ENCODE assay signal across 17 cellular contexts in genomic region chr17:42363231-42363630, GRCh38. TPM values are rescaled to one million over a fixed set of nuclear protein-coding genes. Genes with fewer than 3 reads are reported as not detected.
A peak's percentile ranks its signal among the peaks of the same experiment; 100 is the strongest.
DNase-seq lines count a peak whose midpoint lies in the region; ATAC-seq and TF ChIP-seq lines count a peak whose summit lies in the region.
"Had no signal": no experiment of that assay in that cellular context is flagged by ENCODE, and none has a peak within 500 bp of the region (broad histone marks: within the 10 kb centered on the region; RNA-seq: fewer than 3 reads in every experiment).

No MANE protein-coding gene starts in this region.

- POLR2A ChIA-PET in MCF 10A (lab: Yijun Ruan, JAX): interaction anchor here (1.5 kb wide), 1 partner anchor 34 kb away, joined by 4 read pairs; no protein-coding TSS in a partner anchor

- TF ChIP-seq CTCF in MCF 10A (IDR thresholded peaks at IDR 0.05; ENCODE audit: unreplicated experiment): no peak
- TF ChIP-seq CTCF in breast epithelium (IDR thresholded peaks at IDR 0.05): no peak

- H3K27me3 Mint-ChIP-seq in MCF 10A (ENCODE audit: insufficient read depth, unreplicated experiment) (no peaks in the 10 kb centered on the region), naive B cell (no peaks in the 10 kb centered on the region)
- no peaks in the 10 kb centered on the region for H3K27me3 Mint-ChIP-seq in activated naive CD8-positive, alpha-beta T cell treated with anti-CD3 and anti-CD28 coated beads for 36 hours

- intact Hi-C loops in MCF 10A (cut with micrococcal nuclease) (no loop called here), breast epithelium (cut with DNase I; ENCODE audit: low total_unique reads) (no loop called here), aorta (cut with DNase I) (no loop called here)

- H3K4me3 Mint-ChIP-seq in MCF 10A (ENCODE audit: unreplicated experiment): no peak overlapping the region
- no peak overlapping the region for H3K4me3 Mint-ChIP-seq in activated naive CD8-positive, alpha-beta T cell treated with anti-CD3 and anti-CD28 coated beads for 36 hours
- H3K4me3 Mint-ChIP-seq in naive B cell: no peak overlapping the region

- 97 to 100% methylated on average over 1 of the region's 1 CpG for WGBS in aorta, 2 donors

- TF ChIP-seq POLR2A in breast epithelium (IDR thresholded peaks at IDR 0.05): no peak

- H3K9me3 Mint-ChIP-seq in MCF 10A (ENCODE audit: unreplicated experiment) (no peaks in the 10 kb centered on the region), naive B cell (no peaks in the 10 kb centered on the region)
- H3K9me3 Mint-ChIP-seq in activated naive CD8-positive, alpha-beta T cell treated with anti-CD3 and anti-CD28 coated beads for 36 hours: peaks cover 3% of the 10 kb centered on the region

- H3K4me1 Mint-ChIP-seq in MCF 10A (ENCODE audit: insufficient read depth, unreplicated experiment): peaks cover 49% of the 10 kb centered on the region
- H3K4me1 Mint-ChIP-seq in activated naive CD8-positive, alpha-beta T cell treated with anti-CD3 and anti-CD28 coated beads for 36 hours: peaks cover 76% of the 10 kb centered on the region
- H3K4me1 Mint-ChIP-seq in naive B cell: peaks cover 53 to 69% (median 62%) of the 10 kb centered on the region in 3 donors

- H3K36me3 Mint-ChIP-seq in MCF 10A (ENCODE audit: insufficient read depth, unreplicated experiment): peaks cover 38% of the 10 kb centered on the region
- H3K36me3 Mint-ChIP-seq in activated naive CD8-positive, alpha-beta T cell treated with anti-CD3 and anti-CD28 coated beads for 36 hours: peaks cover 66% of the 10 kb centered on the region
- H3K36me3 Mint-ChIP-seq in naive B cell: no peaks in the 10 kb centered on the region

- ATAC-seq in naive B cell (ENCODE audit: low read depth in 2 of 2) (peak in 1 of 2 donors; percentile 55), aorta (ENCODE audit: low FRiP score) (no peak), HG03432 (IDR thresholded peaks at IDR 0.05; ENCODE audit: unreplicated experiment) (no peak)
- ATAC-seq: mucosa of descending colon had no signal

- H3K9me3 ChIP-seq in breast epithelium (no peaks in the 10 kb centered on the region), aorta (ENCODE audit: control insufficient read depth, low read length) (no peaks in the 10 kb centered on the region)
- H3K9me3 ChIP-seq: mucosa of descending colon had no signal

- CTCF ChIA-PET in MCF 10A (lab: Yijun Ruan, JAX): no interaction called here

- H3K27ac Mint-ChIP-seq in MCF 10A (ENCODE audit: low read depth, unreplicated experiment) (peak overlapping the region; percentile 63), naive B cell (peak overlapping the region in 4 of 6 donors; percentile 37 to 71 (median 48))
- peak overlapping the region; percentile 81 for H3K27ac Mint-ChIP-seq in activated naive CD8-positive, alpha-beta T cell treated with anti-CD3 and anti-CD28 coated beads for 36 hours

- H3K4me3 ChIP-seq in breast epithelium: no peak overlapping the region
- no peak overlapping the region for H3K4me3 ChIP-seq in aorta (ENCODE audit: low read length in 2 of 2)
- H3K4me3 ChIP-seq: mucosa of descending colon, skin epidermis had no signal

- peaks cover 14% of the 10 kb centered on the region in 2 donors for H3K4me1 ChIP-seq in breast epithelium
- H3K4me1 ChIP-seq in aorta (ENCODE audit: control insufficient read depth in 1 of 2, insufficient read depth in 2 of 2, low read length in 2 of 2): peaks cover 14 to 16% of the 10 kb centered on the region in 2 donors
- H3K4me1 ChIP-seq: parathyroid adenoma had no signal

- DNase-seq in MCF 10A (ENCODE audit: unreplicated experiment) (no peak), breast epithelium (ENCODE audit: low spot score in 2 of 2) (no peak), naive B cell (no peak), aorta (no peak), NAMALWA (ENCODE audit: low spot score) (no peak), NCI-H2196 treated with DMSO at 0.1 percent for 48 hours (lab: John Stamatoyannopoulos, UW; ENCODE audit: unreplicated experiment) (no peak)
- no peak for DNase-seq in activated naive CD8-positive, alpha-beta T cell treated with anti-CD3 and anti-CD28 coated beads for 36 hours
- DNase-seq: activated CD4-positive, CD25-positive, alpha-beta regulatory T cell treated with anti-CD3 and anti-CD28 coated beads, Interleukin-2, amount 50 U/mL, for 72 hours; DMS153; Karpas-422; kidney glomerular epithelial cell; mucosa of descending colon; NK-92 treated with Interleukin-12 subunit alpha and Interleukin-12 subunit beta, amount 100 ng/mL, for 24 hours; stimulated activated naive CD4-positive, alpha-beta T cell had no signal

- H3K27ac ChIP-seq in breast epithelium (peak overlapping the region in 1 of 2 donors; percentile 62), aorta (ENCODE audit: low read depth in 1 of 2, low read length in 2 of 2) (peak overlapping the region; percentile 52 to 72)
- H3K27ac ChIP-seq: parathyroid adenoma had no signal

- H3K36me3 ChIP-seq in breast epithelium (no peaks in the 10 kb centered on the region), aorta (ENCODE audit: control insufficient read depth in 1 of 2, insufficient read depth in 2 of 2, low read length in 1 of 2) (no peaks in the 10 kb centered on the region)

- BruUV-seq in MCF 10A (replicated peaks; lab: Mats Ljungman, UMichigan): no TSS peak

- H3K27me3 ChIP-seq in breast epithelium (no peaks in the 10 kb centered on the region), aorta (ENCODE audit: control insufficient read depth in 1 of 2, insufficient read depth in 2 of 2, low read length in 1 of 2) (no peaks in the 10 kb centered on the region)

RNA-seq across cellular contexts. Expression of gene STAT3, which starts 25.0 kb away (rescaled TPM):
- 89.2 and 115 TPM in 2 replicates for total RNA-seq in MCF 10A (2022)
- 100 to 1,000 TPM; 193 to 322 (median 238) TPM for total RNA-seq in breast epithelium
- 100 to 1,000 TPM; 221 to 223 TPM for total RNA-seq in activated naive CD8-positive, alpha-beta T cell treated with anti-CD3 and anti-CD28 coated beads for 36 hours
- 100 to 1,000 TPM in 3 of 6 donors, 10 to 100 TPM in 3; 89.8 to 112 (median 101) TPM for polyA plus RNA-seq in naive B cell (ENCODE audit: low read depth in 6 of 6)
- 100 to 1,000 TPM; 279 to 297 TPM for total RNA-seq in aorta
- 10 to 100 TPM; 34.1 to 78.3 TPM for polyA plus RNA-seq in aorta

RNA-seq across cellular contexts. Expression of gene CAVIN1, which starts 59.8 kb away (rescaled TPM):
- total RNA-seq in MCF 10A (2022) (137 and 143 TPM in 2 replicates), breast epithelium (100 to 1,000 TPM; 288 to 554 (median 306) TPM), aorta (100 to 1,000 TPM; 569 to 643 TPM)
- total RNA-seq in activated naive CD8-positive, alpha-beta T cell treated with anti-CD3 and anti-CD28 coated beads for 36 hours: 1 to 10 TPM; 1.7 to 1.9 TPM
- polyA plus RNA-seq in naive B cell (ENCODE audit: low read depth in 6 of 6) (not detected), aorta (100 to 1,000 TPM; 350 to 422 TPM)

Comparison
In these comparisons a context has a peak if more than half of its experiments do, and no peak if none do; other contexts are left out.
1. RNA of gene CAVIN1, which starts 59.8 kb away (total RNA-seq): 569 to 643 TPM in aorta, 288 to 554 TPM in breast epithelium and 137 to 143 TPM in MCF 10A; 1.7 to 1.9 TPM in activated naive CD8-positive, alpha-beta T cell treated with anti-CD3 and anti-CD28 coated beads for 36 hours; every median in the first group is over 10 times any median in the second.
2. Peak in every context shown above with its lines, with median percentiles within 50 percentile points of each other: H3K27ac Mint-ChIP-seq.